Comparison of ENCODE assay signal across 9 cellular contexts in the genomic region with DNA sequence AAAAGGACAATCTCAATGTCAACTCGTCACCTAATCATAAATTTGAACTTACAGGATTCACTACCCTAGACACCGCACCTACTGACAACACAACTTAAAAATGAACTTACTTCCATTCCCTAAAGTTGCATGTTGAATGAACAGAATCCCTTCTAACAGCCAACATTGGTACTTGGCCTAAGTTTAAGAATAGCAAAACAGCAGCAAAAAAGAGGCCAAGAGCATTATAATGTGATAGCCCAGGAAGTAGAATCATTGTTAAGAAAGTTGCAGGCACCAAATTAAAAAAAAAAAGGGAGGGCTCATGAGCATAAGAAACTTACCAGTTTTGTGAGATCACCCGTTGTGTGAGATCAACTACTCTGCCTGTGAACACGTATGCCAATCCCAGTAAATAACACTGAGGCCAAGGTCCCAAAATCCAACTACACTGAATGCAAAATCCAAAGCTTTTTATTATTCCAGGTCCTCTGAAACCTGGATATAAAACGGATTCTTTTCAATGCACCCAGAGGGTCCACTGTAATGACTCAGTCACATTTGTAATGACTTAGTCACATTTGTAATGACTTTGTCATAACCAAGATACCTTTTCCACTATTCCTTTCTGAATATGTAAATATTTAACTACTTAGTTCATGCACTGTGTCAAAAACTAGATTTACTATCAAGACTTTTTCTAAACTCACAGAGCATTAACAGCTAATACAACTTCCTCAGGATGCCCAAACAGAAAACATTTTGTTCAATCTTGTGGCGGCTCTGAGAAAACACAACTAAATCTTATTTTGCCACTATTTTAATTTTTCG. TPM values are rescaled to one million over a fixed set of nuclear protein-coding genes. Genes with fewer than 3 reads are reported as not detected.
A peak's percentile ranks its signal among the peaks of the same experiment; 100 is the strongest.
DNase-seq lines count a peak whose midpoint lies in the region; ATAC-seq and TF ChIP-seq lines count a peak whose summit lies in the region.
"Had no signal": no experiment of that assay in that cellular context is flagged by ENCODE, and none has a peak within 500 bp of the region (broad histone marks: within the 10 kb centered on the region; RNA-seq: fewer than 3 reads in every experiment).

No MANE protein-coding gene starts in this region.

- intact Hi-C loops in lower lobe of right lung (cut with DNase I), result loop anchor here (10.0 kb wide), 1 partner anchor 49 kb away; a partner anchor contains a TSS

- ATAC-seq in foreskin keratinocyte (peak; percentile 78), lower lobe of right lung (no peak)

- TF ChIP-seq CTCF in foreskin keratinocyte (conservative IDR thresholded peaks at IDR 0.05) (no peak), MM.1S (IDR thresholded peaks at IDR 0.05; ENCODE audit: low read length) (no peak), lower lobe of right lung (IDR thresholded peaks at IDR 0.05) (no peak)

- DNase-seq in SK-N-DZ (ENCODE audit: low spot score) (peak; percentile 34), foreskin keratinocyte (peak; percentile 37 to 56), MM.1S (no peak), NCI-H748 treated with DMSO at 0.1 percent for 48 hours (lab: John Stamatoyannopoulos, UW) (no peak), lower lobe of right lung (no peak)
- DNase-seq in activated CD4-positive, alpha-beta T cell treated with anti-CD3 and anti-CD28 coated beads for 1 hour, result no peak
- DNase-seq: occipital lobe had no signal

- H3F3A ChIP-seq in MM.1S (ENCODE audit: insufficient read depth, low read length), result peaks cover 61% of the 10 kb centered on the region

- peaks cover 53% of the 10 kb centered on the region for H3K36me3 ChIP-seq in ACC112 (ENCODE audit: insufficient read depth, low read length)
- peaks cover 36% of the 10 kb centered on the region for H3K36me3 ChIP-seq in MM.1S (replicated peaks; ENCODE audit: insufficient read depth, low read length)
- peaks cover 63% of the 10 kb centered on the region for H3K36me3 ChIP-seq in lower lobe of right lung

- in situ Hi-C loops in GM18951 (cut with MboI; ENCODE audit: low sequenced_read_pairs, unreplicated experiment), result no loop called here

- H3K4me3 ChIP-seq in ACC112 (ENCODE audit: low read depth, low read length) (no peak overlapping the region), MM.1S (ENCODE audit: low read length) (no peak overlapping the region), lower lobe of right lung (no peak overlapping the region)

- peak; percentile 29 for TF ChIP-seq POLR2A in GM18951 (IDR thresholded peaks at IDR 0.05; ENCODE audit: extremely low read depth, insufficient read depth, insufficient read length)

- H3K4me2 ChIP-seq in MM.1S (ENCODE audit: low read depth, low read length), result no peak overlapping the region

- H2AFZ ChIP-seq in ACC112 (ENCODE audit: low read length, unreplicated experiment) (no peak overlapping the region), MM.1S (ENCODE audit: low read length) (no peak overlapping the region)

- H3K9me2 ChIP-seq in MM.1S (replicated peaks; ENCODE audit: insufficient read depth, low read length), result no peaks in the 10 kb centered on the region

- peaks cover 54% of the 10 kb centered on the region for H4K20me1 ChIP-seq in MM.1S (ENCODE audit: insufficient read depth, low read length)

- peaks cover 40% of the 10 kb centered on the region for H3K4me1 ChIP-seq in ACC112 (ENCODE audit: control insufficient read depth, insufficient read depth, low read length, unreplicated experiment)
- H3K4me1 ChIP-seq in foreskin keratinocyte, result peaks cover 27% of the 10 kb centered on the region
- peaks cover 4% of the 10 kb centered on the region; the same call in 1 of the 2 replicates for H3K4me1 ChIP-seq in MM.1S (ENCODE audit: low read length)
- H3K4me1 ChIP-seq in lower lobe of right lung, result peaks cover 33% of the 10 kb centered on the region

- no peak overlapping the region for H3K9ac ChIP-seq in MM.1S (ENCODE audit: low read length)

- H3K27me3 ChIP-seq in ACC112 (ENCODE audit: insufficient read depth, low read length) (no peaks in the 10 kb centered on the region), foreskin keratinocyte (no peaks in the 10 kb centered on the region), MM.1S (replicated peaks; ENCODE audit: insufficient read depth, low read length) (no peaks in the 10 kb centered on the region), lower lobe of right lung (ENCODE audit: low read depth) (no peaks in the 10 kb centered on the region)

- H3K27ac ChIP-seq in ACC112 (ENCODE audit: low read depth, low read length), result peak overlapping the region; percentile 28
- H3K27ac ChIP-seq in foreskin keratinocyte, result no peak overlapping the region
- no peak overlapping the region for H3K27ac ChIP-seq in MM.1S (ENCODE audit: low read length)
- H3K27ac ChIP-seq in lower lobe of right lung, result no peak overlapping the region

- H3K9me3 ChIP-seq in MM.1S (replicated peaks; ENCODE audit: insufficient read depth, low read length), result no peaks in the 10 kb centered on the region
- no peaks in the 10 kb centered on the region for H3K9me3 ChIP-seq in lower lobe of right lung

- peaks cover 35% of the 10 kb centered on the region for H3K79me2 ChIP-seq in ACC112 (ENCODE audit: control insufficient read depth, insufficient read depth, low read length, unreplicated experiment)
- H3K79me2 ChIP-seq in MM.1S (ENCODE audit: low read length), result peaks cover 37% of the 10 kb centered on the region

RNA-seq across cellular contexts. Expression of a gene that starts 6.8 kb away (rescaled TPM):
- polyA plus RNA-seq in SK-N-DZ (2014; cell fraction: cytosol; rRNA removed), result 542 and 545 TPM in 2 replicates
- polyA plus RNA-seq in SK-N-DZ (2014; cell fraction: nucleus; rRNA removed), result 637 and 848 TPM in 2 replicates
- total RNA-seq in foreskin keratinocyte, result 259 and 311 TPM in 2 replicates
- 239 and 308 TPM in 2 replicates for polyA plus RNA-seq in foreskin keratinocyte
- total RNA-seq in lower lobe of right lung, result 140 TPM

RNA-seq across cellular contexts. Expression of a gene that starts 6.9 kb away (rescaled TPM):
- 113 and 116 TPM in 2 replicates for polyA plus RNA-seq in SK-N-DZ (2014; cell fraction: cytosol; rRNA removed)
- 53.1 and 66.1 TPM in 2 replicates for polyA plus RNA-seq in SK-N-DZ (2014; cell fraction: nucleus; rRNA removed)
- total RNA-seq in foreskin keratinocyte (53.8 and 60.8 TPM in 2 replicates), lower lobe of right lung (23.7 TPM)
- polyA plus RNA-seq in foreskin keratinocyte, result 37.0 and 45.1 TPM in 2 replicates

RNA-seq across cellular contexts. Expression of a gene that starts 49.7 kb away (rescaled TPM):
- polyA plus RNA-seq in SK-N-DZ (2014; cell fraction: cytosol; rRNA removed), result 49.2 and 90.0 TPM in 2 replicates
- 73.0 and 191 TPM in 2 replicates for polyA plus RNA-seq in SK-N-DZ (2014; cell fraction: nucleus; rRNA removed)
- 181 and 221 TPM in 2 replicates for total RNA-seq in foreskin keratinocyte
- polyA plus RNA-seq in foreskin keratinocyte, result 289 and 377 TPM in 2 replicates
- 146 TPM for total RNA-seq in lower lobe of right lung

Comparison
In these comparisons a context has a peak if more than half of its experiments do, and no peak if none do; other contexts are left out.
1. DNase-seq: peak in SK-N-DZ (single experiment) and foreskin keratinocyte (2 of 2); none in MM.1S (single experiment), activated CD4-positive, alpha-beta T cell treated with anti-CD3 and anti-CD28 coated beads for 1 hour (single experiment), NCI-H748 treated with DMSO at 0.1 percent for 48 hours (single experiment) and lower lobe of right lung (single experiment).